In genomic region chr12:119444462-119445044, GRCh38 we compare ENCODE assay signal across 8 cellular contexts.
DNase-seq lines count a peak whose midpoint lies in the region; ATAC-seq, FAIRE-seq and TF ChIP-seq lines count a peak whose summit lies in the region.

No MANE protein-coding gene starts in this region.

- no peak overlapping the region for H3K4me3 Mint-ChIP-seq in CD4-positive, alpha-beta memory T cell

- CTCF ChIA-PET in CD4-positive, alpha-beta memory T cell (lab: Charles Lee; ENCODE audit: partially characterized antibody), result interaction anchor here (0.9 to 4.3 kb wide), 4 partner anchors 8 to 100 kb away, joined by 3 to 15 read pairs (median 5); no protein-coding TSS in a partner anchor

- peak; percentile 66 for ATAC-seq in lung (ENCODE audit: insufficient read depth, low FRiP score)
- no peak for ATAC-seq in GM21390 (IDR thresholded peaks at IDR 0.05; ENCODE audit: unreplicated experiment)

- 28 to 29% methylated on average over 10 of the region's 10 CpGs for WGBS in lung, 2 donors

- no peaks in the 10 kb centered on the region for H3K9me3 Mint-ChIP-seq in CD4-positive, alpha-beta memory T cell

- H3K27me3 ChIP-seq in CD4-positive, alpha-beta memory T cell (ENCODE audit: insufficient read depth, low read length), result no peaks in the 10 kb centered on the region
- H3K27me3 ChIP-seq in MG63 (no peaks in the 10 kb centered on the region), lung (ENCODE audit: control insufficient read depth, insufficient read depth) (no peaks in the 10 kb centered on the region)

- FAIRE-seq in GM19239 (lab: Jason Lieb, UNC), result peak; percentile 92

- POLR2A ChIA-PET in CD4-positive, alpha-beta memory T cell (lab: Charles Lee; ENCODE audit: partially characterized antibody), result no interaction called here

- H3K36me3 ChIP-seq in CD4-positive, alpha-beta memory T cell (ENCODE audit: insufficient read depth, low read length), result no peaks in the 10 kb centered on the region
- H3K36me3 ChIP-seq in MG63 (no peaks in the 10 kb centered on the region), lung (ENCODE audit: control insufficient read depth in 2 of 2, insufficient read depth in 2 of 2, low read length in 2 of 2) (no peaks in the 10 kb centered on the region)

- H3K9me3 ChIP-seq in CD4-positive, alpha-beta memory T cell (ENCODE audit: control insufficient read depth in 1 of 2, low read length in 2 of 2), result no peaks in the 10 kb centered on the region
- H3K9me3 ChIP-seq in MG63 (no peaks in the 10 kb centered on the region), lung (ENCODE audit: control insufficient read depth in 2 of 2, insufficient read depth in 1 of 2, low read length in 1 of 2) (no peaks in the 10 kb centered on the region)

- peaks cover 4 to 15% of the 10 kb centered on the region in 2 donors for H3K27me3 Mint-ChIP-seq in CD4-positive, alpha-beta memory T cell

- DNase-seq in CD4-positive, alpha-beta memory T cell, result peak in 4 of 5 donors; percentile 3 to 8 (median 6)
- DNase-seq in GM19239 (ENCODE audit: insufficient read length, low spot score), result peak; percentile 44
- peak; percentile 25 for DNase-seq in MG63
- DNase-seq in SW480 (ENCODE audit: low spot score), result peak; percentile 55
- DNase-seq in dermis microvascular lymphatic vessel endothelial cell (ENCODE audit: low read depth in 2 of 2), result peak; percentile 30 to 54
- peak; percentile 46 for DNase-seq in lung (ENCODE audit: low spot score)
- peak; percentile 69 for DNase-seq in superior temporal gyrus (ENCODE audit: extremely low spot score)

- H3K27ac Mint-ChIP-seq in CD4-positive, alpha-beta memory T cell, result no peak overlapping the region

- H3K4me1 ChIP-seq in CD4-positive, alpha-beta memory T cell (ENCODE audit: insufficient read depth, low read length), result no peaks in the 10 kb centered on the region
- H3K4me1 ChIP-seq in lung (ENCODE audit: control insufficient read depth in 2 of 2, insufficient read depth in 2 of 2, low read length in 2 of 2), result no peaks in the 10 kb centered on the region

- no peak overlapping the region for H3K4me3 ChIP-seq in CD4-positive, alpha-beta memory T cell (ENCODE audit: low read length in 2 of 2)
- H3K4me3 ChIP-seq in MG63 (no peak overlapping the region), lung (no peak overlapping the region)

- no peaks in the 10 kb centered on the region for H3K36me3 Mint-ChIP-seq in CD4-positive, alpha-beta memory T cell

- peaks cover 0 to 3% (median 0%) of the 10 kb centered on the region in 4 donors for H3K4me1 Mint-ChIP-seq in CD4-positive, alpha-beta memory T cell

- intact Hi-C loops in CD4-positive, alpha-beta memory T cell (cut with micrococcal nuclease), result loop anchor here (10.0 kb wide), 1 partner anchor 210 kb away; no protein-coding TSS in a partner anchor

- TF ChIP-seq CTCF in lung (IDR thresholded peaks at IDR 0.05; ENCODE audit: control extremely low read depth, extremely low read depth), result peak; percentile 74

- no peak overlapping the region for H3K27ac ChIP-seq in CD4-positive, alpha-beta memory T cell (ENCODE audit: low read depth, low read length)
- H3K27ac ChIP-seq in lung (ENCODE audit: low read depth in 1 of 2, low read length in 1 of 2), result no peak overlapping the region

Comparison
In these comparisons a context has a peak if more than half of its experiments do, and no peak if none do; other contexts are left out.
1. DNase-seq: peak in every context shown above with its lines; median percentile 69 in superior temporal gyrus; 55 in SW480; 46 in lung; 44 in GM19239; 42 in dermis microvascular lymphatic vessel endothelial cell; 25 in MG63; 6 in CD4-positive, alpha-beta memory T cell.